In the genomic region with DNA sequence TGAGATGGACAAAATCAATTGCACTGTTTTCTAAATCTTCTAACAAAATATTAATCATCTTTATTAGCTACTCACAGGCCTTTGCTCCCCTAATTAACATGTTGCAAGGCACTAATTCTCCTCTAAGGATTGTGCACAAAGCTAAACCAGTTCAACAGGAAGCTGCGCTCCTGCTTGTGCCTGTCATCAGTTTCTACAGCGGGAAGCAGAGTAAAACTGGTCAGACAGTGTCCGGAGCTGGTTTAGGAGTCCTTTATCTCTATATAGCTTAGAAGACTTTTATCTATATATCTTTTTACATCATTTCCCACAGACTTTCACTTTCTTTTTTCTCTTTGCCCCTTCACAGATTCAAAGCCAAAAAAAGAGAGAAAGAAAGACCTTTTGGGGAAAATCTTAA, we compare ENCODE assay signal across 12 cellular contexts.
DNase-seq lines count a peak whose midpoint lies in the region; ATAC-seq, FAIRE-seq and TF ChIP-seq lines count a peak whose summit lies in the region.
"Had no signal": no experiment of that assay in that cellular context is flagged by ENCODE, and none has a peak within 500 bp of the region (broad histone marks: within the 10 kb centered on the region; RNA-seq: fewer than 3 reads in every experiment).

No MANE protein-coding gene starts in this region.

- H3K9me3 ChIP-seq in MG63: no peaks in the 10 kb centered on the region
- H3K9me3 ChIP-seq: body of pancreas, lower lobe of right lung, SJCRH30 had no signal

- no peak overlapping the region for H3K4me2 ChIP-seq in GM23338

- no peaks in the 10 kb centered on the region for H3K36me3 ChIP-seq in GM23338 (ENCODE audit: insufficient read depth)
- H3K36me3 ChIP-seq in MG63: no peaks in the 10 kb centered on the region
- H3K36me3 ChIP-seq: lower lobe of right lung had no signal

- H3K4me3 Mint-ChIP-seq in GM23338 (no peak overlapping the region), mesothelial cell of epicardium (no peak overlapping the region)

- H3K4me1 Mint-ChIP-seq in GM23338 (peaks cover 19% of the 10 kb centered on the region), mesothelial cell of epicardium (peaks cover 25% of the 10 kb centered on the region)

- H3K27me3 ChIP-seq in GM23338 (ENCODE audit: insufficient read depth) (no peaks in the 10 kb centered on the region), MG63 (no peaks in the 10 kb centered on the region)
- H3K27me3 ChIP-seq: body of pancreas, SJCRH30 had no signal

- peaks cover 71% of the 10 kb centered on the region for H3K79me2 ChIP-seq in GM23338 (replicated peaks; ENCODE audit: insufficient read depth)

- no peak for DNase-seq in GM12892 (ENCODE audit: insufficient read length)
- no peak for DNase-seq in GM23338 (ENCODE audit: low spot score)
- no peak for DNase-seq in mesothelial cell of epicardium (ENCODE audit: low spot score in 2 of 2, unreplicated experiment in 2 of 2)
- no peak for DNase-seq in MG63
- DNase-seq in retina: no peak
- DNase-seq in DMS79 treated with DMSO at 0.1 percent for 48 hours (lab: John Stamatoyannopoulos, UW): no peak
- DNase-seq: body of pancreas, lower lobe of right lung, SJCRH30 had no signal

- H3K9me2 ChIP-seq in GM23338 (ENCODE audit: insufficient read depth): peaks cover 4% of the 10 kb centered on the region; the same call in 1 of the 2 replicates

- no peak overlapping the region for H2AFZ ChIP-seq in GM23338

- H3K36me3 Mint-ChIP-seq in GM23338 (ENCODE audit: low read depth): peaks cover 37% of the 10 kb centered on the region
- H3K36me3 Mint-ChIP-seq in mesothelial cell of epicardium: peaks cover 5% of the 10 kb centered on the region

- H3K9me3 Mint-ChIP-seq in GM23338 (no peaks in the 10 kb centered on the region), mesothelial cell of epicardium (peaks cover 4% of the 10 kb centered on the region)

- ATAC-seq in GM23338 (no peak), HG02759 (IDR thresholded peaks at IDR 0.05; ENCODE audit: unreplicated experiment) (no peak)
- ATAC-seq: body of pancreas had no signal

- peaks cover 9% of the 10 kb centered on the region; the same call in 1 of the 2 replicates for H4K20me1 ChIP-seq in GM23338 (replicated peaks; ENCODE audit: insufficient read depth)

- H3K4me3 ChIP-seq in GM23338 (no peak overlapping the region), MG63 (no peak overlapping the region)
- H3K4me3 ChIP-seq: body of pancreas, lower lobe of right lung, SJCRH30 had no signal

- H3K27ac Mint-ChIP-seq in GM23338: no peak overlapping the region
- H3K27ac Mint-ChIP-seq in mesothelial cell of epicardium: peak overlapping the region; percentile 89

- H3K27me3 Mint-ChIP-seq in GM23338 (ENCODE audit: insufficient read depth, low read depth, poor library complexity): peaks cover 3% of the 10 kb centered on the region
- H3K27me3 Mint-ChIP-seq in mesothelial cell of epicardium (ENCODE audit: low read depth): no peaks in the 10 kb centered on the region

- no peaks in the 10 kb centered on the region for H3F3A ChIP-seq in GM23338 (replicated peaks; ENCODE audit: low read depth)

- peaks cover 9% of the 10 kb centered on the region for H3K4me1 ChIP-seq in GM23338 (ENCODE audit: insufficient read depth)
- H3K4me1 ChIP-seq: body of pancreas, lower lobe of right lung had no signal

- FAIRE-seq in GM12892 (lab: Jason Lieb, UNC): peak; percentile 53
- FAIRE-seq: HTR-8/SVneo had no signal

- no peak for TF ChIP-seq CTCF in GM23338 (conservative IDR thresholded peaks at IDR 0.05; ENCODE audit: low read depth in 2 of 2)
- TF ChIP-seq CTCF in VCaP (conservative IDR thresholded peaks at IDR 0.05): no peak
- no peak for TF ChIP-seq CTCF in mesothelial cell of epicardium (IDR thresholded peaks at IDR 0.05; ENCODE audit: unreplicated experiment)

- H3K27ac ChIP-seq in GM23338 (ENCODE audit: low read depth) (peak overlapping the region; percentile 24; the same call in 1 of the 2 replicates), VCaP (peak overlapping the region; percentile 88)
- H3K27ac ChIP-seq: body of pancreas, lower lobe of right lung, SJCRH30 had no signal

- TF ChIP-seq POLR2A in GM12892 (IDR thresholded peaks at IDR 0.05; ENCODE audit: low read depth, low read length): no peak

TF ChIP-seq in GM23338, 12 proteins besides CTCF, POLR2A, EP300 and RAD21:
- TF ChIP-seq STAT1 (IDR thresholded peaks at IDR 0.05; ENCODE audit: unreplicated experiment) (no peak), POLR2AphosphoS5 (IDR thresholded peaks at IDR 0.05; ENCODE audit: low read depth) (no peak), EZH2phosphoT487 (IDR thresholded peaks at IDR 0.05; ENCODE audit: unreplicated experiment) (no peak), CREB1 (CRISPR knock-in tag; IDR thresholded peaks at IDR 0.05; ENCODE audit: low read depth) (no peak), EZH2 (IDR thresholded peaks at IDR 0.05; ENCODE audit: low read depth, unreplicated experiment) (no peak)
- TF ChIP-seq, protein P1, sequence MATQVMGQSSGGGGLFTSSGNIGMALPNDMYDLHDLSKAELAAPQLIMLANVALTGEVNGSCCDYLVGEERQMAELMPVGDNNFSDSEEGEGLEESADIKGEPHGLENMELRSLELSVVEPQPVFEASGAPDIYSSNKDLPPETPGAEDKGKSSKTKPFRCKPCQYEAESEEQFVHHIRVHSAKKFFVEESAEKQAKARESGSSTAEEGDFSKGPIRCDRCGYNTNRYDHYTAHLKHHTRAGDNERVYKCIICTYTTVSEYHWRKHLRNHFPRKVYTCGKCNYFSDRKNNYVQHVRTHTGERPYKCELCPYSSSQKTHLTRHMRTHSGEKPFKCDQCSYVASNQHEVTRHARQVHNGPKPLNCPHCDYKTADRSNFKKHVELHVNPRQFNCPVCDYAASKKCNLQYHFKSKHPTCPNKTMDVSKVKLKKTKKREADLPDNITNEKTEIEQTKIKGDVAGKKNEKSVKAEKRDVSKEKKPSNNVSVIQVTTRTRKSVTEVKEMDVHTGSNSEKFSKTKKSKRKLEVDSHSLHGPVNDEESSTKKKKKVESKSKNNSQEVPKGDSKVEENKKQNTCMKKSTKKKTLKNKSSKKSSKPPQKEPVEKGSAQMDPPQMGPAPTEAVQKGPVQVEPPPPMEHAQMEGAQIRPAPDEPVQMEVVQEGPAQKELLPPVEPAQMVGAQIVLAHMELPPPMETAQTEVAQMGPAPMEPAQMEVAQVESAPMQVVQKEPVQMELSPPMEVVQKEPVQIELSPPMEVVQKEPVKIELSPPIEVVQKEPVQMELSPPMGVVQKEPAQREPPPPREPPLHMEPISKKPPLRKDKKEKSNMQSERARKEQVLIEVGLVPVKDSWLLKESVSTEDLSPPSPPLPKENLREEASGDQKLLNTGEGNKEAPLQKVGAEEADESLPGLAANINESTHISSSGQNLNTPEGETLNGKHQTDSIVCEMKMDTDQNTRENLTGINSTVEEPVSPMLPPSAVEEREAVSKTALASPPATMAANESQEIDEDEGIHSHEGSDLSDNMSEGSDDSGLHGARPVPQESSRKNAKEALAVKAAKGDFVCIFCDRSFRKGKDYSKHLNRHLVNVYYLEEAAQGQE (IDR thresholded peaks at IDR 0.05; ENCODE audit: unreplicated experiment): no peak
- TF ChIP-seq, protein P2, sequence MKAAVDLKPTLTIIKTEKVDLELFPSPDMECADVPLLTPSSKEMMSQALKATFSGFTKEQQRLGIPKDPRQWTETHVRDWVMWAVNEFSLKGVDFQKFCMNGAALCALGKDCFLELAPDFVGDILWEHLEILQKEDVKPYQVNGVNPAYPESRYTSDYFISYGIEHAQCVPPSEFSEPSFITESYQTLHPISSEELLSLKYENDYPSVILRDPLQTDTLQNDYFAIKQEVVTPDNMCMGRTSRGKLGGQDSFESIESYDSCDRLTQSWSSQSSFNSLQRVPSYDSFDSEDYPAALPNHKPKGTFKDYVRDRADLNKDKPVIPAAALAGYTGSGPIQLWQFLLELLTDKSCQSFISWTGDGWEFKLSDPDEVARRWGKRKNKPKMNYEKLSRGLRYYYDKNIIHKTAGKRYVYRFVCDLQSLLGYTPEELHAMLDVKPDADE (IDR thresholded peaks at IDR 0.05): no peak
